Comparison of ENCODE assay signal across 16 cellular contexts in genomic region chr13:79307433-79307861, GRCh38.
DNase-seq lines count a peak whose midpoint lies in the region; ATAC-seq, FAIRE-seq and TF ChIP-seq lines count a peak whose summit lies in the region.
"Had no signal": no experiment of that assay in that cellular context is flagged by ENCODE, and none has a peak within 500 bp of the region (broad histone marks: within the 10 kb centered on the region; RNA-seq: fewer than 3 reads in every experiment).

No MANE protein-coding gene starts in this region.

- H3K4ac ChIP-seq in H1 (replicated peaks; ENCODE audit: insufficient read length, low read depth, low read length), result no peak overlapping the region

- H3K4me1 ChIP-seq in H1 (replicated peaks in 1 of 4; ENCODE audit: control insufficient read depth in 3 of 4, insufficient read depth in 4 of 4, low read length in 3 of 4) (no peaks in the 10 kb centered on the region), ovary (ENCODE audit: insufficient read depth) (peaks cover 12% of the 10 kb centered on the region)

- H3K36me3 ChIP-seq in H1 (ENCODE audit: control insufficient read depth in 2 of 4, insufficient read depth in 4 of 4, low read length in 3 of 4) (no peaks in the 10 kb centered on the region), ovary (no peaks in the 10 kb centered on the region)
- H3K36me3 ChIP-seq: gastroesophageal sphincter had no signal

- H3K4me2 ChIP-seq in H1 (ENCODE audit: insufficient read depth in 1 of 2, low read depth in 2 of 2, low read length in 2 of 2), result no peak overlapping the region

- H3K4me1 Mint-ChIP-seq in stimulated activated naive CD8-positive, alpha-beta T cell treated with anti-CD3 and anti-CD28 coated beads, Interleukin-15, amount 100 ng/mL, for 72 hours, result peaks cover 15% of the 10 kb centered on the region
- peaks cover 19% of the 10 kb centered on the region for H3K4me1 Mint-ChIP-seq in WTC11
- peaks cover 0 to 5% of the 10 kb centered on the region in 2 donors for H3K4me1 Mint-ChIP-seq in natural killer cell treated with Interleukin-12 subunit alpha and Interleukin-12 subunit beta and Interleukin-15 and Interleukin-18, amount 100 ng/mL, for 72 hours (ENCODE audit: low read depth in 2 of 2)
- H3K4me1 Mint-ChIP-seq: T-helper 17 cell had no signal

- H2AK5ac ChIP-seq in H1 (ENCODE audit: low read depth, low read length), result no peak overlapping the region

- H3K4me3 ChIP-seq in H1 (ENCODE audit: extremely low read depth in 1 of 4, insufficient read depth in 2 of 4, low read depth in 3 of 4, low read length in 4 of 4), result no peak overlapping the region
- H3K4me3 ChIP-seq in ovary, result no peak overlapping the region
- H3K4me3 ChIP-seq: gastroesophageal sphincter had no signal

- no peak for DNase-seq in stimulated activated naive CD8-positive, alpha-beta T cell treated with anti-CD3 and anti-CD28 coated beads, Interleukin-15, amount 100 ng/mL, for 72 hours
- no peak for DNase-seq in stimulated activated naive CD8-positive, alpha-beta T cell treated with anti-CD3 and anti-CD28 coated beads, Interleukin-15, Interleukin-2, amounts not matched to agents 100 U/mL and 50 U/mL, for 24 hours
- DNase-seq in H1 (ENCODE audit: low read depth in 1 of 2, low spot score in 2 of 2) (no peak), ovary (no peak), WTC11 (ENCODE audit: low spot score) (no peak)
- no peak for DNase-seq in activated CD4-positive, alpha-beta T cell treated with anti-CD3 and anti-CD28 coated beads, Interleukin-2, amount 50 U/mL, for 4 hours
- DNase-seq in natural killer cell treated with Interleukin-12 subunit alpha and Interleukin-12 subunit beta and Interleukin-15 and Interleukin-18, amount 100 ng/mL, for 72 hours (ENCODE audit: low spot score), result no peak
- DNase-seq: activated CD4-positive, alpha-beta T cell treated with anti-CD3 and anti-CD28 coated beads for 4 hours; COR-L47; NCI-H2029; NCI-H526 treated with DMSO at 0.1 percent for 48 hours; T-helper 17 cell had no signal

- H4K5ac ChIP-seq in H1 (ENCODE audit: insufficient read length, low read depth, low read length), result no peak overlapping the region

- H3K23ac ChIP-seq in H1 (ENCODE audit: insufficient read length), result no peak overlapping the region

- WGBS in H1 (ENCODE audit: extremely low coverage in 1 of 2, insufficient coverage in 1 of 2, insufficient read length in 1 of 2, insufficient replicate concordance in 2 of 2, low coverage in 1 of 2, low lambda C conversion rate in 2 of 2, missing lambda C conversion rate in 1 of 2), 2 experiments, result 96% methylated on average over 3 of the region's 3 CpGs; no CpG with 5 or more reads in 1 of the 2 experiments
- WGBS in ovary, 3 donors, result 46 to 56% (median 48%) methylated on average over 3 of the region's 3 CpGs

- POLR2A ChIA-PET in H1 (lab: Charles Lee; ENCODE audit: partially characterized antibody) (interaction anchor here (0.8 kb wide), 1 partner anchor 25 kb away, joined by 3 read pairs; no protein-coding TSS in a partner anchor), WTC11 (lab: Charles Lee) (no interaction called here)

- H2BK12ac ChIP-seq in H1 (ENCODE audit: low read depth, low read length), result 0 out of 2 replicates have a peak overlapping the region, but pooled peaks have one; percentile 46

- 0 out of 2 replicates have a peak overlapping the region, but pooled peaks have one; percentile 9 for H2BK15ac ChIP-seq in H1 (ENCODE audit: low read length)

- H2AFZ ChIP-seq in H1 (ENCODE audit: low read length), result no peak overlapping the region

- no peak overlapping the region for H2BK120ac ChIP-seq in H1 (replicated peaks; ENCODE audit: low read depth, low read length)

- no peak overlapping the region for H3K14ac ChIP-seq in H1 (ENCODE audit: insufficient read length)

- TF ChIP-seq EP300 in H1 (IDR thresholded peaks at IDR 0.05; ENCODE audit: borderline replicate concordance in 1 of 2, low read depth in 2 of 2, low read length in 2 of 2), result no peak
- no peak for TF ChIP-seq EP300 in ovary (IDR thresholded peaks at IDR 0.05)

- no peak for FAIRE-seq in H1 (lab: Jason Lieb, UNC)

- CTCF ChIA-PET in H1 (lab: Charles Lee; ENCODE audit: partially characterized antibody), result interaction anchor here (1.0 to 1.1 kb wide), 2 partner anchors 11 to 12 kb away, joined by 3 read pairs; no protein-coding TSS in a partner anchor
- CTCF ChIA-PET in WTC11 (lab: Charles Lee), result interaction anchor here (1.4 to 1.6 kb wide), 2 partner anchors 81 to 116 kb away, joined by 4 to 5 read pairs; no protein-coding TSS in a partner anchor

- no peaks in the 10 kb centered on the region for H3K79me2 ChIP-seq in H1 (ENCODE audit: control insufficient read depth in 1 of 2, insufficient read depth in 2 of 2, low read length in 2 of 2)

- H3K27me3 Mint-ChIP-seq in stimulated activated naive CD8-positive, alpha-beta T cell treated with anti-CD3 and anti-CD28 coated beads, Interleukin-15, amount 100 ng/mL, for 72 hours, result peaks cover 7% of the 10 kb centered on the region
- no peaks in the 10 kb centered on the region for H3K27me3 Mint-ChIP-seq in WTC11 (ENCODE audit: low read depth)
- peaks cover 8 to 18% of the 10 kb centered on the region in 2 donors for H3K27me3 Mint-ChIP-seq in natural killer cell treated with Interleukin-12 subunit alpha and Interleukin-12 subunit beta and Interleukin-15 and Interleukin-18, amount 100 ng/mL, for 72 hours

- H3K36me3 Mint-ChIP-seq in WTC11, result peaks cover 6% of the 10 kb centered on the region; the same call in 1 of the 2 replicates
- H3K36me3 Mint-ChIP-seq in natural killer cell treated with Interleukin-12 subunit alpha and Interleukin-12 subunit beta and Interleukin-15 and Interleukin-18, amount 100 ng/mL, for 72 hours, result peaks cover 5% of the 10 kb centered on the region

- no peak for TF ChIP-seq CTCF in H1 (IDR thresholded peaks at IDR 0.05; ENCODE audit: control extremely low read depth in 1 of 3, insufficient read depth in 1 of 3, low read depth in 1 of 3, low read length in 3 of 3)
- no peak for TF ChIP-seq CTCF in ovary (IDR thresholded peaks at IDR 0.05)
- TF ChIP-seq CTCF in WTC11 (IDR thresholded peaks at IDR 0.05), result no peak

- no peak overlapping the region for H4K91ac ChIP-seq in H1 (replicated peaks; ENCODE audit: insufficient read length, low read length)

- peak overlapping the region in 1 of 2 donors; percentile 1 for H3K27ac Mint-ChIP-seq in stimulated activated naive CD8-positive, alpha-beta T cell treated with anti-CD3 and anti-CD28 coated beads, Interleukin-15, amount 100 ng/mL, for 72 hours
- H3K27ac Mint-ChIP-seq in WTC11, result no peak overlapping the region
- H3K27ac Mint-ChIP-seq in natural killer cell treated with Interleukin-12 subunit alpha and Interleukin-12 subunit beta and Interleukin-15 and Interleukin-18, amount 100 ng/mL, for 72 hours, result no peak overlapping the region

- H2BK5ac ChIP-seq in H1 (ENCODE audit: low read depth, low read length), result no peak overlapping the region

- TF ChIP-seq RAD21 in H1 (IDR thresholded peaks at IDR 0.05 in 1 of 2, conservative IDR thresholded peaks at IDR 0.05 in 1 of 2; ENCODE audit: low read depth in 2 of 2, low read length in 2 of 2), result no peak

- TF ChIP-seq POLR2A in H1 (IDR thresholded peaks at IDR 0.05; ENCODE audit: control extremely low read depth in 1 of 2, low read depth in 2 of 2, low read length in 2 of 2) (no peak), ovary (IDR thresholded peaks at IDR 0.05) (no peak)

- H3K27me3 ChIP-seq in H1 (replicated peaks in 1 of 4; ENCODE audit: control insufficient read depth in 3 of 4, extremely low read depth in 1 of 4, insufficient read depth in 3 of 4, low read length in 3 of 4), result no peaks in the 10 kb centered on the region
- H3K27me3 ChIP-seq in ovary, result no peaks in the 10 kb centered on the region
- H3K27me3 ChIP-seq: gastroesophageal sphincter had no signal

- H3K9me3 ChIP-seq in H1 (ENCODE audit: insufficient read depth in 2 of 2, low read depth in 1 of 2, low read length in 1 of 2), result no peaks in the 10 kb centered on the region
- H3K9me3 ChIP-seq in ovary, result no peaks in the 10 kb centered on the region
- H3K9me3 ChIP-seq: gastroesophageal sphincter had no signal

- no peaks in the 10 kb centered on the region for H3K23me2 ChIP-seq in H1 (ENCODE audit: low read depth, low read length)

- no peaks in the 10 kb centered on the region for H4K20me1 ChIP-seq in H1 (replicated peaks in 1 of 2; ENCODE audit: control insufficient read depth in 1 of 2, insufficient read depth in 2 of 2, low read length in 2 of 2)

- peak; percentile 23 for ATAC-seq in stimulated activated naive CD8-positive, alpha-beta T cell treated with anti-CD3 and anti-CD28 coated beads, Interleukin-15, amount 100 ng/mL, for 72 hours
- ATAC-seq in stimulated activated naive CD8-positive, alpha-beta T cell treated with anti-CD3 and anti-CD28 coated beads, Interleukin-15, Interleukin-2, amounts not matched to agents 100 U/mL and 50 U/mL, for 24 hours, result no peak
- ATAC-seq in HG03354 (IDR thresholded peaks at IDR 0.05; ENCODE audit: poor library complexity, severe bottlenecking, unreplicated experiment), result peak; percentile 22
- ATAC-seq in WTC11, result no peak
- no peak for ATAC-seq in natural killer cell treated with Interleukin-12 subunit alpha and Interleukin-12 subunit beta and Interleukin-15 and Interleukin-18, amount 100 ng/mL, for 72 hours
- ATAC-seq: gastroesophageal sphincter, T-helper 17 cell had no signal

- no peak overlapping the region for H3K4me3 Mint-ChIP-seq in stimulated activated naive CD8-positive, alpha-beta T cell treated with anti-CD3 and anti-CD28 coated beads, Interleukin-15, amount 100 ng/mL, for 72 hours
- H3K4me3 Mint-ChIP-seq in WTC11, result no peak overlapping the region
- H3K4me3 Mint-ChIP-seq in natural killer cell treated with Interleukin-12 subunit alpha and Interleukin-12 subunit beta and Interleukin-15 and Interleukin-18, amount 100 ng/mL, for 72 hours, result no peak overlapping the region
- H3K4me3 Mint-ChIP-seq: endodermal cell, T-helper 17 cell had no signal

- H3K27ac ChIP-seq in H1 (ENCODE audit: low read depth, low read length), result no peak overlapping the region
- H3K27ac ChIP-seq in ovary, result no peak overlapping the region
- H3K27ac ChIP-seq: gastroesophageal sphincter, HL-60 had no signal

- H3K56ac ChIP-seq in H1 (replicated peaks; ENCODE audit: insufficient read length, low read depth, low read length), result no peak overlapping the region

- H3K79me1 ChIP-seq in H1 (ENCODE audit: low read depth, low read length), result no peaks in the 10 kb centered on the region

- no peak overlapping the region for H3K18ac ChIP-seq in H1 (ENCODE audit: extremely low read depth, low read length)

- intact Hi-C loops in ovary (cut with DNase I), result no loop called here

- H2BK20ac ChIP-seq in H1 (ENCODE audit: low read length), result no peak overlapping the region

- no peak overlapping the region for H3K9ac ChIP-seq in H1 (replicated peaks in 1 of 4; ENCODE audit: extremely low read depth in 1 of 4, low read depth in 3 of 4, low read length in 3 of 4)

- no peak overlapping the region for H4K8ac ChIP-seq in H1 (ENCODE audit: extremely low read depth, insufficient read depth, low read length)

- H3K9me3 Mint-ChIP-seq in stimulated activated naive CD8-positive, alpha-beta T cell treated with anti-CD3 and anti-CD28 coated beads, Interleukin-15, amount 100 ng/mL, for 72 hours, result peaks cover 0 to 7% of the 10 kb centered on the region in 2 donors
- H3K9me3 Mint-ChIP-seq in WTC11, result peaks cover 5% of the 10 kb centered on the region
- peaks cover 5% of the 10 kb centered on the region for H3K9me3 Mint-ChIP-seq in natural killer cell treated with Interleukin-12 subunit alpha and Interleukin-12 subunit beta and Interleukin-15 and Interleukin-18, amount 100 ng/mL, for 72 hours

TF ChIP-seq in WTC11, 78 proteins besides CTCF, POLR2A, EP300 and RAD21:
- TF ChIP-seq FOXJ3 (CRISPR knock-in tag; IDR thresholded peaks at IDR 0.05; ENCODE audit: borderline replicate concordance), result no peak

Comparison
In these comparisons a context has a peak if more than half of its experiments do, and no peak if none do; other contexts are left out.
1. ATAC-seq: peak in stimulated activated naive CD8-positive, alpha-beta T cell treated with anti-CD3 and anti-CD28 coated beads, Interleukin-15, amount 100 ng/mL, for 72 hours (single experiment) and HG03354 (single experiment); none in stimulated activated naive CD8-positive, alpha-beta T cell treated with anti-CD3 and anti-CD28 coated beads, Interleukin-15, Interleukin-2, amounts not matched to agents 100 U/mL and 50 U/mL, for 24 hours (single experiment), WTC11 (single experiment) and natural killer cell treated with Interleukin-12 subunit alpha and Interleukin-12 subunit beta and Interleukin-15 and Interleukin-18, amount 100 ng/mL, for 72 hours (0 of 2).